In genomic region chr1:62405247-62405646, GRCh38 we compare ENCODE assay signal across 7 cellular contexts.
"Had no signal": no experiment of that assay in that cellular context is flagged by ENCODE, and none has a peak within 500 bp of the region (broad histone marks: within the 10 kb centered on the region; RNA-seq: fewer than 3 reads in every experiment).

No MANE protein-coding gene starts in this region.

- H2AFZ ChIP-seq: GM23248 had no signal

- H3K4me1 ChIP-seq: HAP-1 had no signal

- H3K9ac ChIP-seq: GM23248 had no signal

- FAIRE-seq: HTR-8/SVneo had no signal

- H3K36me3 ChIP-seq: HAP-1 had no signal

- H3K4me3 ChIP-seq: GM23248, HAP-1 had no signal

- H3K9me3 ChIP-seq: HAP-1 had no signal

- H3K27ac ChIP-seq: GM23248 had no signal

- DNase-seq: GM23248, GOT3, H7, HFFc6 had no signal

- ATAC-seq: HCT116 had no signal
